In the genomic region with DNA sequence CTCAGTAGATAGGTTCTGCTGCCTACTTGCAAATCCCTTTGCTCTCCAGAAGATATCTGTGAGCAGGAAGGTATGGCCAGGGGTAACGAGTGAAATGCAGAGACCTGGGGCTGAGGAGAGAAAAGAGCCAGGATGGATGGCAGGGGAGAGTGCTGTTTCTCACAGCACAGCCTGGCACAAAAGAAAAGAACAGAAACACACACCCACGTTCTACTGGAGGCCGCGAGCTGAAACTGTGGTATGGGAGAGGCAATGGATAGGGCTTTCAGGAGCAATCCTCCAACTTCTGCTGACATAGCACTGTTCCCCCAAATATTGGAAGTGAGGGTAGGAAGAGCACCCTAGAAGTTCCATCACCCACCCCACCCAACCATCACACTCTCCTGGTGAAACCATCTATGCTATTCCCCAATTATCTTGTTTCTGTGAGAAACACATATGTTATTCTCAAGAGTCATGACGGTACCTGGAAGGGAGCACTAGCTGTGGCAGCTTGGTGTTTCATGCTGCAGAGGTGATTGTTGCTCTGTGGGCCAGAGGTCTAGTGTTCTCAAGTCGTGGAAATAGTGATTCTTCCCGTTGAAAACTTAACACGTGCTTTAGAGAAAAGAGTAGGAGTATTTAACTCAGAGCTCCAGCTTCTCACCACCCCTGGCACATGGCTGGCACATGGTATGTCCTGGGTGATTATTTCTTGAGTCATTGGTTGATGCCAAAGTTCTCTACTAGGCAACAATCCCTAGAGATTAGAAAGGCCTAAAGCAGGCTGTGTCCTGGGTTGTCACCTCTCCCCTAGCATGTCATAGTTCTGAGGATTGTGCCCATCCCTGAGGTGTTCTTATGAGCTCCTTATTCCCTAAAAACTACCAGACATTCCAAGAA, we compare ENCODE assay signal across 22 cellular contexts.
DNase-seq lines count a peak whose midpoint lies in the region; ATAC-seq, FAIRE-seq and TF ChIP-seq lines count a peak whose summit lies in the region.
"Had no signal": no experiment of that assay in that cellular context is flagged by ENCODE, and none has a peak within 500 bp of the region (broad histone marks: within the 10 kb centered on the region; RNA-seq: fewer than 3 reads in every experiment).

No MANE protein-coding gene starts in this region.

- no peak for TF ChIP-seq RAD21 in HepG2 (CRISPR knock-in tag; IDR thresholded peaks at IDR 0.05)

- H2AFZ ChIP-seq in HepG2 (ENCODE audit: low read length) (no peak overlapping the region), neuronal stem cell (ENCODE audit: low read length) (no peak overlapping the region)

- FAIRE-seq in HepG2 (lab: Jason Lieb, UNC), result no peak
- FAIRE-seq: A204.1, G401.6, GM12878, GM18507 had no signal

- no peak overlapping the region for H4K91ac ChIP-seq in neuronal stem cell (ENCODE audit: low read depth, low read length, poor library complexity)

- no peak overlapping the region for H3K4me2 ChIP-seq in HepG2 (ENCODE audit: low read depth, low read length)
- H3K4me2 ChIP-seq in neuronal stem cell (ENCODE audit: insufficient read depth, low read length, poor library complexity, severe bottlenecking), result no peak overlapping the region
- H3K4me2 ChIP-seq: BLaER1 treated with 17β-estradiol and CSF1 and Interleukin-3, amounts not matched to agents 10 nM and 100 nM had no signal

- H3K9me3 ChIP-seq in HepG2 (ENCODE audit: low read length), result no peaks in the 10 kb centered on the region
- no peaks in the 10 kb centered on the region for H3K9me3 ChIP-seq in right lobe of liver
- H3K9me3 ChIP-seq in ovary, result no peaks in the 10 kb centered on the region
- no peaks in the 10 kb centered on the region for H3K9me3 ChIP-seq in neuronal stem cell (replicated peaks in 1 of 2; ENCODE audit: control insufficient read depth in 2 of 2, insufficient read depth in 1 of 2, low read depth in 1 of 2, low read length in 2 of 2)
- H3K9me3 ChIP-seq: BLaER1 treated with 17β-estradiol and CSF1 and Interleukin-3, amounts not matched to agents 10 nM and 100 nM had no signal

- TF ChIP-seq EP300 in HepG2 (IDR thresholded peaks at IDR 0.05; ENCODE audit: low read depth in 2 of 2, low read length in 2 of 2), result no peak
- no peak for TF ChIP-seq EP300 in HepG2 (CRISPR knock-in tag; IDR thresholded peaks at IDR 0.05; ENCODE audit: borderline replicate concordance)
- TF ChIP-seq EP300 in ovary (IDR thresholded peaks at IDR 0.05), result no peak

- H3K27ac ChIP-seq in HepG2 (ENCODE audit: extremely low read length, insufficient read depth, low read length) (no peak overlapping the region), right lobe of liver (no peak overlapping the region), ovary (peak overlapping the region; percentile 39 to 56), neuronal stem cell (replicated peaks; ENCODE audit: low read length) (no peak overlapping the region)
- H3K27ac ChIP-seq: BLaER1 treated with 17β-estradiol and CSF1 and Interleukin-3, amounts not matched to agents 10 nM and 100 nM had no signal

- no peaks in the 10 kb centered on the region for H4K20me1 ChIP-seq in HepG2 (ENCODE audit: insufficient read depth, low read length)
- H4K20me1 ChIP-seq: BLaER1 treated with 17β-estradiol and CSF1 and Interleukin-3, amounts not matched to agents 10 nM and 100 nM had no signal

- H2BK15ac ChIP-seq in neuronal stem cell (ENCODE audit: low read length), result no peak overlapping the region

- no peak overlapping the region for H3K18ac ChIP-seq in neuronal stem cell (ENCODE audit: low read length)

- H2BK120ac ChIP-seq in neuronal stem cell (ENCODE audit: low read depth, low read length), result no peak overlapping the region

- no peaks in the 10 kb centered on the region for H3K36me3 ChIP-seq in HepG2 (replicated peaks in 1 of 2; ENCODE audit: control insufficient read depth in 1 of 2, insufficient read depth in 2 of 2, low read length in 2 of 2)
- no peaks in the 10 kb centered on the region for H3K36me3 ChIP-seq in right lobe of liver
- H3K36me3 ChIP-seq in ovary, result no peaks in the 10 kb centered on the region
- H3K36me3 ChIP-seq in neuronal stem cell (replicated peaks in 1 of 2; ENCODE audit: control insufficient read depth in 2 of 2, insufficient read depth in 2 of 2, low read length in 2 of 2), result no peaks in the 10 kb centered on the region
- H3K36me3 ChIP-seq: BLaER1 treated with 17β-estradiol and CSF1 and Interleukin-3, amounts not matched to agents 10 nM and 100 nM had no signal

- in situ Hi-C loops in HepG2 (cut with HindIII; ENCODE audit: extremely low pct_ligation_motif_present, low pct_unique_long_range_greater_than_20kb), result no loop called here

- POLR2A ChIA-PET in HepG2 (lab: Yijun Ruan, JAX), result no interaction called here

- no peaks in the 10 kb centered on the region for H3K79me2 ChIP-seq in HepG2 (ENCODE audit: insufficient read depth, low read length)

- H3K4me1 ChIP-seq in HepG2 (ENCODE audit: insufficient read depth, low read length) (no peaks in the 10 kb centered on the region), right lobe of liver (peaks cover 0 to 20% (median 0%) of the 10 kb centered on the region in 4 donors), ovary (ENCODE audit: insufficient read depth) (peaks cover 34% of the 10 kb centered on the region), neuronal stem cell (ENCODE audit: control insufficient read depth in 2 of 2, insufficient read depth in 1 of 2, low read depth in 1 of 2, low read length in 2 of 2) (peaks cover 0 to 5% of the 10 kb centered on the region in 2 donors)
- H3K4me1 ChIP-seq: BLaER1 treated with 17β-estradiol and CSF1 and Interleukin-3, amounts not matched to agents 10 nM and 100 nM had no signal

- H3K9ac ChIP-seq in HepG2 (ENCODE audit: insufficient read depth, low read depth, low read length) (no peak overlapping the region), neuronal stem cell (ENCODE audit: low read depth, low read length, poor library complexity) (no peak overlapping the region)
- H3K9ac ChIP-seq: BLaER1 treated with 17β-estradiol and CSF1 and Interleukin-3, amounts not matched to agents 10 nM and 100 nM had no signal

- no peak for TF ChIP-seq CTCF in HepG2 (CRISPR knock-in tag; IDR thresholded peaks at IDR 0.05)
- no peak for TF ChIP-seq CTCF in right lobe of liver (IDR thresholded peaks at IDR 0.05)
- TF ChIP-seq CTCF in ovary (IDR thresholded peaks at IDR 0.05), result no peak

- H4K8ac ChIP-seq in neuronal stem cell (ENCODE audit: low read depth, low read length), result no peak overlapping the region

- DNase-seq in HepG2 (ENCODE audit: low spot score) (no peak), right lobe of liver (no peak), left colon (no peak), ovary (no peak), GDM1 (lab: John Stamatoyannopoulos, UW) (no peak), neuronal stem cell (ENCODE audit: low spot score) (no peak)
- DNase-seq in activated CD4-positive, alpha-beta T cell treated with anti-CD3 and anti-CD28 coated beads for 48 hours, result no peak
- DNase-seq: CD8-positive, alpha-beta memory T cell; DND-41; GOT3; HFFc6; KG1; NCI-H1436; NCI-H2029 treated with DMSO at 0.1 percent for 48 hours; NCI-H2171 treated with DMSO at 0.1 percent for 48 hours; NCI-H446 treated with DMSO at 0.1 percent for 48 hours; OCI-M1 had no signal

- no peak overlapping the region for H3K4ac ChIP-seq in neuronal stem cell (ENCODE audit: low read length)

- TF ChIP-seq POLR2A in HepG2 (IDR thresholded peaks at IDR 0.05; ENCODE audit: insufficient read depth in 1 of 2, low read depth in 2 of 2, low read length in 2 of 2) (no peak), right lobe of liver (IDR thresholded peaks at IDR 0.05) (no peak), ovary (IDR thresholded peaks at IDR 0.05) (no peak)

- H3K79me1 ChIP-seq in neuronal stem cell (ENCODE audit: low read depth, low read length), result no peaks in the 10 kb centered on the region

- H2AK5ac ChIP-seq in neuronal stem cell (ENCODE audit: low read depth, low read length), result no peak overlapping the region

- intact Hi-C loops in HepG2 (cut with micrococcal nuclease; ENCODE audit: unreplicated experiment) (no loop called here), right lobe of liver (cut with DNase I) (no loop called here), left colon (cut with DNase I, micrococcal nuclease) (no loop called here), ovary (cut with DNase I) (no loop called here)

- H3K23ac ChIP-seq in neuronal stem cell (ENCODE audit: low read depth, low read length, poor library complexity), result no peak overlapping the region

- H3K4me3 ChIP-seq in HepG2 (replicated peaks in 1 of 3; ENCODE audit: insufficient read depth in 1 of 3, low read depth in 2 of 3, low read length in 3 of 3), result no peak overlapping the region
- H3K4me3 ChIP-seq in right lobe of liver, result no peak overlapping the region
- no peak overlapping the region for H3K4me3 ChIP-seq in ovary
- no peak overlapping the region for H3K4me3 ChIP-seq in neuronal stem cell (ENCODE audit: low read length in 2 of 2)
- H3K4me3 ChIP-seq: BLaER1 treated with 17β-estradiol and CSF1 and Interleukin-3, amounts not matched to agents 10 nM and 100 nM; GM12878 had no signal

- no peak overlapping the region for H3K14ac ChIP-seq in neuronal stem cell (ENCODE audit: low read length)

- no peak overlapping the region for H2BK5ac ChIP-seq in neuronal stem cell (ENCODE audit: low read length)

- no peaks in the 10 kb centered on the region; a peak in 1 of 5 replicates for H3K27me3 ChIP-seq in HepG2 (ENCODE audit: control insufficient read depth in 1 of 2, insufficient read depth in 2 of 2, low read length in 2 of 2)
- H3K27me3 ChIP-seq in right lobe of liver, result no peaks in the 10 kb centered on the region
- H3K27me3 ChIP-seq in ovary, result no peaks in the 10 kb centered on the region
- no peaks in the 10 kb centered on the region for H3K27me3 ChIP-seq in neuronal stem cell (ENCODE audit: control insufficient read depth in 3 of 3, insufficient read depth in 3 of 3, low read depth in 1 of 3, low read length in 3 of 3)
- H3K27me3 ChIP-seq: BLaER1 treated with 17β-estradiol and CSF1 and Interleukin-3, amounts not matched to agents 10 nM and 100 nM had no signal

- BruUV-seq in HepG2 (replicated peaks; lab: Mats Ljungman, UMichigan), result no TSS peak

- WGBS in HepG2 (ENCODE audit: low lambda C conversion rate), result 38% methylated on average over 8 of the region's 8 CpGs
- WGBS in right lobe of liver (ENCODE audit: insufficient coverage, low coverage, low lambda C conversion rate, missing lambda C conversion rate), result 82% methylated on average over 8 of the region's 8 CpGs
- WGBS in ovary, 3 donors, result 65 to 68% (median 67%) methylated on average over 8 of the region's 8 CpGs
- no CpG with 5 or more reads among the region's 8 CpGs for WGBS in neuronal stem cell (ENCODE audit: extremely low coverage in 2 of 2, insufficient read length in 2 of 2, insufficient replicate concordance in 1 of 2), 2 donors

- CTCF ChIA-PET in HepG2 (lab: Yijun Ruan, JAX; ENCODE audit: low intra/inter-chr PET ratio, low total read pairs), result no interaction called here

- H2BK12ac ChIP-seq in neuronal stem cell (ENCODE audit: low read length), result no peak overlapping the region

- ATAC-seq in HepG2, result no peak
- no peak for ATAC-seq in right lobe of liver
- peak; percentile 21 for ATAC-seq in left colon
- ATAC-seq: GM12878 had no signal

Comparison
In these comparisons a context has a peak if more than half of its experiments do, and no peak if none do; other contexts are left out.
1. H3K27ac ChIP-seq: peak in ovary (2 of 2); none in HepG2 (single experiment), right lobe of liver (0 of 3) and neuronal stem cell (single experiment).